In genomic region chr21:21158376-21158918, GRCh38 we compare ENCODE assay signal across 9 cellular contexts.
"Had no signal": no experiment of that assay in that cellular context is flagged by ENCODE, and none has a peak within 500 bp of the region (broad histone marks: within the 10 kb centered on the region; RNA-seq: fewer than 3 reads in every experiment).

No MANE protein-coding gene starts in this region.

- H2AFZ ChIP-seq: GM23248 had no signal

- H3K9me3 ChIP-seq: HAP-1 had no signal

- H3K9ac ChIP-seq: GM23248 had no signal

- H3K4me3 Mint-ChIP-seq: H9, HFFc6 had no signal

- H3K36me3 ChIP-seq: HAP-1 had no signal

- H3K4me3 ChIP-seq: GM23248, HAP-1 had no signal

- H3K4me1 ChIP-seq: HAP-1 had no signal

- H3K4me1 Mint-ChIP-seq: H9 had no signal

- H3K27ac ChIP-seq: GM23248 had no signal

- H3K27ac Mint-ChIP-seq: H9, HFFc6 had no signal

- H3K9me3 Mint-ChIP-seq: H9, HFFc6 had no signal

- DNase-seq: GOT3, H7, H9, HFFc6 had no signal

- FAIRE-seq: H1, H54 had no signal

- ATAC-seq: HCT116 had no signal
